In the genomic region with DNA sequence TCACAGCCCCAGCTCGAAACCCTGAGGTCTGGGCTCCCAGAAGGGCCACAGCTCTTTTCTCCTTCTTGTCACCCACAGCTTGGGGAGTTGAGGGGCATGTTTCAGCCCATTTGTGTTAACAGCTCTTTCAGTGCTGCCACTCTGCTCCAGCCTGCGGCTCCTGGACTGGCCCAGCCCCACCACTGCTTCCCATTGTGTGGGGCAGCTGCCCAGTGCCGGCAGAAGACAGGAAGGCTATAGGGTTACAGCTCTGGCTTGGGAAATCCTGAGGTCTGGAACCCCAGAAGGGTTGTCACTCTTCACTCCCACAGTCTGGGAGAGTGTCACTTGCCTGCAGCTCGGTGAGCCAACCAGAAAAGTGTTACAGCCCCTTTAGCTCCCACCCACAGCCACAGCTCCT, we compare ENCODE assay signal across 21 cellular contexts.
"Had no signal": no experiment of that assay in that cellular context is flagged by ENCODE, and none has a peak within 500 bp of the region (broad histone marks: within the 10 kb centered on the region; RNA-seq: fewer than 3 reads in every experiment).

No MANE protein-coding gene starts in this region.

- H3K4me3 Mint-ChIP-seq: activated naive CD4-positive, alpha-beta T cell treated with anti-CD3 and anti-CD28 coated beads, Interleukin-2, amount 50 U/mL, for 24 hours; activated T-cell treated with anti-CD3 and anti-CD28 coated beads, Interleukin-2, amount 50 U/mL, for 72 hours; dendritic cell treated with granulocyte-macrophage colony-stimulating factor and Interleukin-4, amounts not matched to agents 40 ng/mL and 50 ng/mL, for 4 days; neural crest cell; stimulated activated naive CD8-positive, alpha-beta T cell treated with anti-CD3 and anti-CD28 coated beads, Interleukin-15, amount 100 ng/mL, for 72 hours; T-helper 17 cell had no signal

- H3K4me2 ChIP-seq: hepatocyte had no signal

- H3K27me3 ChIP-seq: ascending aorta, esophagus squamous epithelium, hepatocyte, upper lobe of left lung had no signal

- H3K27ac ChIP-seq: ascending aorta, esophagus squamous epithelium, hepatocyte, upper lobe of left lung, WERI-Rb-1 had no signal

- H3K4me3 ChIP-seq: ascending aorta, esophagus squamous epithelium, hepatocyte, lung, upper lobe of left lung had no signal

- H2AFZ ChIP-seq: hepatocyte had no signal

- DNase-seq: activated CD4-positive, alpha-beta T cell treated with anti-CD3 and anti-CD28 coated beads, Interleukin-2, amount 50 U/mL, for 4 hours; activated gamma-delta T cell; activated T-cell treated with anti-CD3 and anti-CD28 coated beads, Interleukin-2, amount 50 U/mL, for 72 hours; effector CD8-positive, alpha-beta T cell; esophagus squamous epithelium; left colon; small intestine; stimulated activated CD4-positive, alpha-beta T cell treated with anti-CD3 and anti-CD28 coated beads, Interleukin-15, amount 100 ng/mL, for 24 hours; stimulated activated CD4-positive, alpha-beta T cell treated with anti-CD3 and anti-CD28 coated beads, Interleukin-2, amount 100 ng/mL, for 48 hours; stimulated activated naive CD8-positive, alpha-beta T cell treated with anti-CD3 and anti-CD28 coated beads, Interleukin-15, amount 100 ng/mL, for 72 hours; T-helper 17 cell; WERI-Rb-1 had no signal

- H3K27ac Mint-ChIP-seq: activated naive CD4-positive, alpha-beta T cell treated with anti-CD3 and anti-CD28 coated beads, Interleukin-2, amount 50 U/mL, for 24 hours; activated T-cell treated with anti-CD3 and anti-CD28 coated beads, Interleukin-2, amount 50 U/mL, for 72 hours; dendritic cell treated with granulocyte-macrophage colony-stimulating factor and Interleukin-4, amounts not matched to agents 40 ng/mL and 50 ng/mL, for 4 days; stimulated activated naive CD8-positive, alpha-beta T cell treated with anti-CD3 and anti-CD28 coated beads, Interleukin-15, amount 100 ng/mL, for 72 hours; T-helper 17 cell had no signal

- H3K4me1 ChIP-seq: ascending aorta had no signal

- ATAC-seq: activated T-cell treated with anti-CD3 and anti-CD28 coated beads, Interleukin-2, amount 50 U/mL, for 72 hours; left colon; stimulated activated naive CD8-positive, alpha-beta T cell treated with anti-CD3 and anti-CD28 coated beads, Interleukin-15, amount 100 ng/mL, for 72 hours; T-helper 17 cell had no signal

- H3K9me3 Mint-ChIP-seq: activated naive CD4-positive, alpha-beta T cell treated with anti-CD3 and anti-CD28 coated beads, Interleukin-2, amount 50 U/mL, for 24 hours had no signal

- H3K36me3 ChIP-seq: ascending aorta, esophagus squamous epithelium, upper lobe of left lung had no signal

- H3K27me3 Mint-ChIP-seq: activated naive CD4-positive, alpha-beta T cell treated with anti-CD3 and anti-CD28 coated beads, Interleukin-2, amount 50 U/mL, for 24 hours; dendritic cell treated with granulocyte-macrophage colony-stimulating factor and Interleukin-4, amounts not matched to agents 40 ng/mL and 50 ng/mL, for 4 days; T-helper 17 cell had no signal

- H3K9me3 ChIP-seq: ascending aorta, upper lobe of left lung had no signal

- FAIRE-seq: endothelial cell of umbilical vein, islet of Langerhans, small intestine had no signal
